29 cellular contexts compared by ENCODE assay signal in genomic region chr17:69634844-69635243, GRCh38.
"Had no signal": no experiment of that assay in that cellular context is flagged by ENCODE, and none has a peak within 500 bp of the region (broad histone marks: within the 10 kb centered on the region; RNA-seq: fewer than 3 reads in every experiment).

No MANE protein-coding gene starts in this region.

- H3K4me3 ChIP-seq: pancreas, prostate gland, skin epidermis, smooth muscle cell, spleen, suprapubic skin, testis, tibial artery, transverse colon, upper lobe of right lung, uterus had no signal

- H3K9me3 ChIP-seq: neutrophil, pancreas, prostate gland, suprapubic skin, testis, tibial artery, transverse colon, upper lobe of right lung, uterus had no signal

- H3K27me3 ChIP-seq: neutrophil, pancreas, spleen, suprapubic skin, testis, tibial artery, transverse colon, upper lobe of right lung, uterus had no signal

- H3K4me1 ChIP-seq: pancreas, prostate gland, spleen, suprapubic skin, testis, tibial artery, transverse colon, upper lobe of right lung, uterus had no signal

- H3K36me3 ChIP-seq: neutrophil, pancreas, prostate gland, spleen, suprapubic skin, tibial artery, transverse colon, upper lobe of right lung, uterus had no signal

- H3K27ac ChIP-seq: neutrophil, pancreas, prostate gland, skin epidermis, spleen, suprapubic skin, testis, tibial artery, transverse colon, upper lobe of right lung, uterus had no signal

- H3K4me2 ChIP-seq: smooth muscle cell had no signal

- FAIRE-seq: pancreas had no signal

- DNase-seq: naive thymus-derived CD8-positive, alpha-beta T cell; nephron progenitor cell; nucleus accumbens; pancreas; retina; right cardiac atrium; spleen; stimulated activated CD4-positive, alpha-beta T cell treated with anti-CD3 and anti-CD28 coated beads, Interleukin-12 subunit alpha, Interleukin-12 subunit beta, amount 100 ng/mL, for 4 hours; stimulated activated CD4-positive, alpha-beta T cell treated with anti-CD3 and anti-CD28 coated beads, Interleukin-1b, Interleukin-23, amount 100 ng/mL, for 48 hours; stimulated activated CD4-positive, alpha-beta T cell treated with anti-CD3 and anti-CD28 coated beads, Interleukin-4, amount 100 ng/mL, for 1 hour; stimulated activated CD4-positive, alpha-beta T cell treated with anti-CD3 and anti-CD28 coated beads, Interleukin-4, amount 100 ng/mL, for 4 hours; stimulated activated CD8-positive, alpha-beta memory T cell treated with anti-CD3 and anti-CD28 coated beads, Interleukin-4, amount 100 ng/mL, for 48 hours; stimulated activated naive CD4-positive, alpha-beta T cell; stimulated activated naive CD8-positive, alpha-beta T cell treated with anti-CD3 and anti-CD28 coated beads, Interleukin-15, amount 100 ng/mL, for 72 hours; stimulated activated naive CD8-positive, alpha-beta T cell treated with anti-CD3 and anti-CD28 coated beads, Interleukin-15, Interleukin-2, amounts not matched to agents 100 U/mL and 50 U/mL, for 24 hours; substantia nigra; testis; tibial artery; transverse colon; upper lobe of right lung; uterus had no signal

- ATAC-seq: naive thymus-derived CD8-positive, alpha-beta T cell; natural killer cell treated with Interleukin-12 subunit alpha and Interleukin-12 subunit beta and Interleukin-15 and Interleukin-18, amount 100 ng/mL, for 72 hours; pancreas; right cardiac atrium; sciatic nerve; stimulated activated memory B cell treated with anti-CD40 and anti-IgM and Interleukin-4, amounts not matched to agents 10 μg/mL and 1 μg/mL and 100 μg/mL, for 72 hours; stimulated activated naive CD8-positive, alpha-beta T cell treated with anti-CD3 and anti-CD28 coated beads, Interleukin-15, amount 100 ng/mL, for 72 hours; stimulated activated naive CD8-positive, alpha-beta T cell treated with anti-CD3 and anti-CD28 coated beads, Interleukin-15, Interleukin-2, amounts not matched to agents 100 U/mL and 50 U/mL, for 24 hours; upper lobe of right lung had no signal
